14 cellular contexts compared by ENCODE assay signal in genomic region chr17:38601539-38602351, GRCh38. TPM values are rescaled to one million over a fixed set of nuclear protein-coding genes. Genes with fewer than 3 reads are reported as not detected.
DNase-seq lines count a peak whose midpoint lies in the region; ATAC-seq and TF ChIP-seq lines count a peak whose summit lies in the region.
"Had no signal": no experiment of that assay in that cellular context is flagged by ENCODE, and none has a peak within 500 bp of the region (broad histone marks: within the 10 kb centered on the region; RNA-seq: fewer than 3 reads in every experiment).

No MANE protein-coding gene starts in this region.

- peaks cover 33 to 40% of the 10 kb centered on the region in 2 donors for H3K4me1 ChIP-seq in neuronal stem cell (ENCODE audit: control insufficient read depth in 2 of 2, insufficient read depth in 1 of 2, low read depth in 1 of 2, low read length in 2 of 2)

- no peaks in the 10 kb centered on the region for H3K9me3 Mint-ChIP-seq in brain
- no peaks in the 10 kb centered on the region for H3K9me3 Mint-ChIP-seq in activated naive CD4-positive, alpha-beta T cell treated with anti-CD3 and anti-CD28 coated beads, Interleukin-2, amount 10 ng/mL, durations not matched to agents 7 days and 5 days

- H3K4me3 ChIP-seq in H7 (ENCODE audit: insufficient read depth, low read depth, low read length) (peak overlapping the region; percentile 42), neuronal stem cell (ENCODE audit: low read length in 2 of 2) (peak overlapping the region; percentile 6 to 48)
- H3K4me3 ChIP-seq: ascending aorta, PC-9, suprapubic skin had no signal

- DNase-seq in H7 (peak; percentile 83), NCI-H1436 treated with DMSO at 0.1 percent for 48 hours (lab: John Stamatoyannopoulos, UW) (peak; percentile 82), neuronal stem cell (ENCODE audit: low spot score) (no peak), COR-L47 (lab: John Stamatoyannopoulos, UW) (no peak), kidney glomerular epithelial cell (lab: John Stamatoyannopoulos, UW) (no peak)
- no peak for DNase-seq in activated naive CD4-positive, alpha-beta T cell treated with anti-CD3 and anti-CD28 coated beads, Interleukin-2, amount 10 ng/mL, durations not matched to agents 7 days and 5 days
- DNase-seq: activated CD4-positive, alpha-beta T cell treated with anti-CD3 and anti-CD28 coated beads, Interleukin-2, amount 50 U/mL, for 1 hour; mammary epithelial cell; PC-9 had no signal

- H4K8ac ChIP-seq in neuronal stem cell (ENCODE audit: low read depth, low read length) = no peak overlapping the region

- peak overlapping the region; percentile 98 for H3K18ac ChIP-seq in neuronal stem cell (ENCODE audit: low read length)

- peak overlapping the region; percentile 74 to 98 (median 94) for H3K27ac Mint-ChIP-seq in brain
- no peak overlapping the region for H3K27ac Mint-ChIP-seq in activated naive CD4-positive, alpha-beta T cell treated with anti-CD3 and anti-CD28 coated beads, Interleukin-2, amount 10 ng/mL, durations not matched to agents 7 days and 5 days

- H3K36me3 ChIP-seq in H7 (replicated peaks; ENCODE audit: control insufficient read depth, insufficient read depth, low read length) = no peaks in the 10 kb centered on the region
- no peaks in the 10 kb centered on the region for H3K36me3 ChIP-seq in neuronal stem cell (replicated peaks in 1 of 2; ENCODE audit: control insufficient read depth in 2 of 2, insufficient read depth in 2 of 2, low read length in 2 of 2)
- H3K36me3 ChIP-seq: ascending aorta, suprapubic skin had no signal

- H2BK5ac ChIP-seq in neuronal stem cell (ENCODE audit: low read length) = peak overlapping the region; percentile 88

- H3K27me3 ChIP-seq in H7 (ENCODE audit: control insufficient read depth, insufficient read depth, low read length) (peaks cover 44% of the 10 kb centered on the region), neuronal stem cell (ENCODE audit: control insufficient read depth in 3 of 3, insufficient read depth in 3 of 3, low read depth in 1 of 3, low read length in 3 of 3) (peaks cover 0 to 4% (median 2%) of the 10 kb centered on the region in 3 experiments)

- H2BK12ac ChIP-seq in neuronal stem cell (ENCODE audit: low read length) = peak overlapping the region; percentile 14

- peak overlapping the region; percentile 95 for H2BK15ac ChIP-seq in neuronal stem cell (ENCODE audit: low read length)

- H3K4me3 Mint-ChIP-seq in brain = peak overlapping the region; percentile 75 to 85 (median 83)
- no peak overlapping the region for H3K4me3 Mint-ChIP-seq in activated naive CD4-positive, alpha-beta T cell treated with anti-CD3 and anti-CD28 coated beads, Interleukin-2, amount 10 ng/mL, durations not matched to agents 7 days and 5 days

- peaks cover 9% of the 10 kb centered on the region for H3K79me1 ChIP-seq in neuronal stem cell (ENCODE audit: low read depth, low read length)

- CTCF ChIA-PET in activated naive CD4-positive, alpha-beta T cell treated with anti-CD3 and anti-CD28 coated beads, Interleukin-2, amount 10 ng/mL, durations not matched to agents 7 days and 5 days (lab: Charles Lee) = interaction anchor here (0.9 to 4.5 kb wide), 4 partner anchors 10 to 65 kb away, joined by 3 to 23 read pairs (median 3); no protein-coding TSS in a partner anchor

- no peak overlapping the region for H4K91ac ChIP-seq in neuronal stem cell (ENCODE audit: low read depth, low read length, poor library complexity)

- peak overlapping the region; percentile 1 for H2BK120ac ChIP-seq in neuronal stem cell (ENCODE audit: low read depth, low read length)

- H2AFZ ChIP-seq in neuronal stem cell (ENCODE audit: low read length) = peak overlapping the region; percentile 48
- H2AFZ ChIP-seq: PC-9 had no signal

- peak overlapping the region; percentile 32 for H3K14ac ChIP-seq in neuronal stem cell (ENCODE audit: low read length)

- H3K23ac ChIP-seq in neuronal stem cell (ENCODE audit: low read depth, low read length, poor library complexity) = no peak overlapping the region

- WGBS in neuronal stem cell (ENCODE audit: extremely low coverage in 2 of 2, insufficient read length in 2 of 2, insufficient replicate concordance in 1 of 2), 2 donors = no CpG with 5 or more reads among the region's 24 CpGs

- TF ChIP-seq CTCF in brain (conservative IDR thresholded peaks at IDR 0.05) = no peak

- H3K4me2 ChIP-seq in neuronal stem cell (ENCODE audit: insufficient read depth, low read length, poor library complexity, severe bottlenecking) = peak overlapping the region; percentile 73
- H3K4me2 ChIP-seq: PC-9 had no signal

- H3K27me3 Mint-ChIP-seq in brain = peaks cover 10% of the 10 kb centered on the region
- peaks cover 98% of the 10 kb centered on the region for H3K27me3 Mint-ChIP-seq in activated naive CD4-positive, alpha-beta T cell treated with anti-CD3 and anti-CD28 coated beads, Interleukin-2, amount 10 ng/mL, durations not matched to agents 7 days and 5 days

- H3K9me3 ChIP-seq in neuronal stem cell (replicated peaks in 1 of 2; ENCODE audit: control insufficient read depth in 2 of 2, insufficient read depth in 1 of 2, low read depth in 1 of 2, low read length in 2 of 2) = no peaks in the 10 kb centered on the region
- H3K9me3 ChIP-seq: ascending aorta, suprapubic skin had no signal

- peak overlapping the region; percentile 53 for H3K9ac ChIP-seq in neuronal stem cell (ENCODE audit: low read depth, low read length, poor library complexity)

- ATAC-seq in GM18909 (IDR thresholded peaks at IDR 0.05; ENCODE audit: poor library complexity, unreplicated experiment) = no peak

- H3K4ac ChIP-seq in neuronal stem cell (ENCODE audit: low read length) = no peak overlapping the region

- no peaks in the 10 kb centered on the region for H3K36me3 Mint-ChIP-seq in brain
- H3K36me3 Mint-ChIP-seq in activated naive CD4-positive, alpha-beta T cell treated with anti-CD3 and anti-CD28 coated beads, Interleukin-2, amount 10 ng/mL, durations not matched to agents 7 days and 5 days = no peaks in the 10 kb centered on the region

- H3K27ac ChIP-seq in neuronal stem cell (replicated peaks; ENCODE audit: low read length) = peak overlapping the region; percentile 92
- H3K27ac ChIP-seq: ascending aorta, PC-9, suprapubic skin had no signal

- peak overlapping the region; percentile 92 for H2AK5ac ChIP-seq in neuronal stem cell (ENCODE audit: low read depth, low read length)

- H3K4me1 Mint-ChIP-seq in brain = peaks cover 78% of the 10 kb centered on the region
- H3K4me1 Mint-ChIP-seq in activated naive CD4-positive, alpha-beta T cell treated with anti-CD3 and anti-CD28 coated beads, Interleukin-2, amount 10 ng/mL, durations not matched to agents 7 days and 5 days = peaks cover 6% of the 10 kb centered on the region

RNA-seq across cellular contexts. Expression of gene SRCIN1, which starts 4.0 kb away (rescaled TPM):
- 2.3 TPM in 2 replicates for total RNA-seq in H7 (2014; rRNA removed; shearing (Covaris generic))
- polyA plus RNA-seq in brain (ENCODE audit: insufficient read depth, low read depth, low replicate concordance) = 42.9 TPM
- polyA plus RNA-seq in neuronal stem cell (2013, experiment 1 of 2) = 7.3 TPM
- 7.4 TPM for polyA plus RNA-seq in neuronal stem cell (2013, experiment 2 of 2)
- total RNA-seq: ascending aorta had no signal
- polyA plus RNA-seq: fibroblast of lung had no signal

Comparison
In these comparisons a context has a peak if more than half of its experiments do, and no peak if none do; other contexts are left out.
1. DNase-seq: peak in H7 (single experiment) and NCI-H1436 treated with DMSO at 0.1 percent for 48 hours (single experiment); none in neuronal stem cell (single experiment), COR-L47 (single experiment), activated naive CD4-positive, alpha-beta T cell treated with anti-CD3 and anti-CD28 coated beads, Interleukin-2, amount 10 ng/mL, durations not matched to agents 7 days and 5 days (single experiment) and kidney glomerular epithelial cell (single experiment).